ENCODE assay signal across 17 cellular contexts in genomic region chr13:47675871-47676270, GRCh38.
"Had no signal": no experiment of that assay in that cellular context is flagged by ENCODE, and none has a peak within 500 bp of the region (broad histone marks: within the 10 kb centered on the region; RNA-seq: fewer than 3 reads in every experiment).

No MANE protein-coding gene starts in this region.

- H3K36me3 ChIP-seq: esophagus muscularis mucosa, gastroesophageal sphincter, heart left ventricle, left lung, lower lobe of right lung had no signal

- H3K27ac ChIP-seq: coronary artery, dorsolateral prefrontal cortex, esophagus muscularis mucosa, foreskin keratinocyte, gastroesophageal sphincter, heart left ventricle, left lung, lower lobe of right lung had no signal

- H3K4me3 ChIP-seq: coronary artery, dorsolateral prefrontal cortex, esophagus muscularis mucosa, gastroesophageal sphincter, heart left ventricle, left lung, lower lobe of right lung, mucosa of descending colon had no signal

- ATAC-seq: foreskin keratinocyte, gastroesophageal sphincter, heart left ventricle, left cardiac atrium, left lung, left ventricle myocardium superior, lower lobe of right lung, mucosa of descending colon had no signal

- H3K4me1 ChIP-seq: esophagus muscularis mucosa, foreskin keratinocyte, left lung, lower lobe of right lung had no signal

- DNase-seq: dermis blood vessel endothelial cell; dorsolateral prefrontal cortex; effector CD4-positive, alpha-beta T cell; effector memory CD4-positive, alpha-beta T cell; foreskin keratinocyte; heart left ventricle; hippocampal formation; left cardiac atrium; left lung; left ventricle myocardium superior; lower lobe of right lung; mesenchymal stem cell; mucosa of descending colon; naive B cell had no signal

- H3K9me3 ChIP-seq: esophagus muscularis mucosa, gastroesophageal sphincter, heart left ventricle, left lung, lower lobe of right lung, mucosa of descending colon had no signal

- H3K27me3 ChIP-seq: dorsolateral prefrontal cortex, esophagus muscularis mucosa, gastroesophageal sphincter, heart left ventricle, left lung had no signal
